15 cellular contexts compared by ENCODE assay signal in genomic region chr12:3179731-3180130, GRCh38.
DNase-seq lines count a peak whose midpoint lies in the region; ATAC-seq, FAIRE-seq and TF ChIP-seq lines count a peak whose summit lies in the region.
"Had no signal": no experiment of that assay in that cellular context is flagged by ENCODE, and none has a peak within 500 bp of the region (broad histone marks: within the 10 kb centered on the region; RNA-seq: fewer than 3 reads in every experiment).

No MANE protein-coding gene starts in this region.

- no peak for TF ChIP-seq CTCF in DOHH2 (IDR thresholded peaks at IDR 0.05; ENCODE audit: low read depth, low read length, poor library complexity, severe bottlenecking)
- TF ChIP-seq CTCF in bronchial epithelial cell (IDR thresholded peaks at IDR 0.05; ENCODE audit: insufficient read depth, low read length, severe bottlenecking) = no peak
- no peak for TF ChIP-seq CTCF in omental fat pad (IDR thresholded peaks at IDR 0.05)
- TF ChIP-seq CTCF in mucosa of descending colon (IDR thresholded peaks at IDR 0.05) = no peak

- no peak for ATAC-seq in omental fat pad (ENCODE audit: low FRiP score)
- no peak for ATAC-seq in mucosa of descending colon

- H3K9ac ChIP-seq in BLaER1 = no peak overlapping the region
- H3K9ac ChIP-seq: SK-N-SH had no signal

- peak; percentile 52 for FAIRE-seq in bronchial epithelial cell (lab: Jason Lieb, UNC)

- peak overlapping the region; percentile 79 for H3K4me2 ChIP-seq in BLaER1
- peak overlapping the region; percentile 61 for H3K4me2 ChIP-seq in DOHH2 (ENCODE audit: low read length)
- H3K4me2 ChIP-seq: SK-N-SH had no signal

- H3F3A ChIP-seq in DOHH2 (ENCODE audit: control insufficient read depth, insufficient read depth) = no peaks in the 10 kb centered on the region

- DNase-seq in NCI-H2196 (lab: John Stamatoyannopoulos, UW; ENCODE audit: unreplicated experiment) (peak; percentile 29), bronchial epithelial cell (ENCODE audit: low read depth) (no peak), omental fat pad (ENCODE audit: low spot score) (no peak), ecto neural progenitor cell (ENCODE audit: low spot score) (no peak), mucosa of descending colon (no peak)
- DNase-seq: ACHN; AML-193; CD4-positive, alpha-beta memory T cell; H9; IMR-90; NCI-H1436; NCI-H226; SK-N-SH had no signal

- H3K4me1 ChIP-seq in BLaER1 (peaks cover 65% of the 10 kb centered on the region), DOHH2 (ENCODE audit: control insufficient read depth, low read length) (peaks cover 28% of the 10 kb centered on the region), mucosa of descending colon (ENCODE audit: low read depth) (no peaks in the 10 kb centered on the region)

- no peaks in the 10 kb centered on the region for H3K79me2 ChIP-seq in DOHH2 (ENCODE audit: control insufficient read depth, low read length)

- H3K27me3 ChIP-seq in BLaER1 = no peaks in the 10 kb centered on the region
- peaks cover 23% of the 10 kb centered on the region for H3K27me3 ChIP-seq in DOHH2 (ENCODE audit: control insufficient read depth, low read length)
- no peaks in the 10 kb centered on the region for H3K27me3 ChIP-seq in bronchial epithelial cell (ENCODE audit: control insufficient read depth, insufficient read depth, low read length)

- H4K20me1 ChIP-seq in BLaER1 = peaks cover 29% of the 10 kb centered on the region
- H4K20me1 ChIP-seq in DOHH2 (ENCODE audit: control insufficient read depth, insufficient read depth, low read depth, low read length) = no peaks in the 10 kb centered on the region

- H3K9me3 ChIP-seq in BLaER1 = no peaks in the 10 kb centered on the region
- H3K9me3 ChIP-seq in DOHH2 (ENCODE audit: control insufficient read depth, insufficient read depth, low read length) = no peaks in the 10 kb centered on the region
- H3K9me3 ChIP-seq in mucosa of descending colon = no peaks in the 10 kb centered on the region
- H3K9me3 ChIP-seq: SK-N-SH had no signal

- no peak overlapping the region for H3K27ac ChIP-seq in BLaER1
- H3K27ac ChIP-seq in DOHH2 (ENCODE audit: low read depth, low read length) = no peak overlapping the region

- H3K4me3 ChIP-seq in BLaER1 (no peak overlapping the region), DOHH2 (ENCODE audit: low read length) (no peak overlapping the region), bronchial epithelial cell (ENCODE audit: low read depth, low read length) (no peak overlapping the region), mucosa of descending colon (no peak overlapping the region)

- intact Hi-C loops in mucosa of descending colon (cut with DNase I, micrococcal nuclease) = no loop called here

- no peaks in the 10 kb centered on the region for H3K36me3 ChIP-seq in BLaER1
- H3K36me3 ChIP-seq in DOHH2 (ENCODE audit: control insufficient read depth, low read length) = no peaks in the 10 kb centered on the region
- H3K36me3 ChIP-seq in bronchial epithelial cell (ENCODE audit: control insufficient read depth, insufficient read depth, low read length) = no peaks in the 10 kb centered on the region
- H3K36me3 ChIP-seq in mucosa of descending colon (ENCODE audit: low read depth) = no peaks in the 10 kb centered on the region

- no peaks in the 10 kb centered on the region for H3K9me2 ChIP-seq in DOHH2 (replicated peaks; ENCODE audit: control insufficient read depth, low read length)
- H3K9me2 ChIP-seq: SK-N-SH had no signal
